10 cellular contexts compared by ENCODE assay signal in genomic region chr12:93127582-93128331, GRCh38.
DNase-seq lines count a peak whose midpoint lies in the region; ATAC-seq and TF ChIP-seq lines count a peak whose summit lies in the region.
"Had no signal": no experiment of that assay in that cellular context is flagged by ENCODE, and none has a peak within 500 bp of the region (broad histone marks: within the 10 kb centered on the region; RNA-seq: fewer than 3 reads in every experiment).

No MANE protein-coding gene starts in this region.

- no peaks in the 10 kb centered on the region for H3K4me1 ChIP-seq in breast epithelium

- H3K27me3 ChIP-seq in breast epithelium: no peaks in the 10 kb centered on the region
- H3K27me3 ChIP-seq in CD4-positive, alpha-beta T cell (ENCODE audit: control insufficient read depth, insufficient read depth, low read length): no peaks in the 10 kb centered on the region

- no peaks in the 10 kb centered on the region for H3K9me3 Mint-ChIP-seq in activated naive CD4-positive, alpha-beta T cell treated with anti-CD3 and anti-CD28 coated beads for 36 hours
- H3K9me3 Mint-ChIP-seq in CD4-positive, alpha-beta T cell: no peaks in the 10 kb centered on the region
- H3K9me3 Mint-ChIP-seq: CD8-positive, alpha-beta memory T cell had no signal

- H3K27ac Mint-ChIP-seq in activated naive CD4-positive, alpha-beta T cell treated with anti-CD3 and anti-CD28 coated beads for 36 hours: no peak overlapping the region
- H3K27ac Mint-ChIP-seq in CD4-positive, alpha-beta T cell: no peak overlapping the region
- H3K27ac Mint-ChIP-seq: CD8-positive, alpha-beta memory T cell had no signal

- no peaks in the 10 kb centered on the region for H3K36me3 ChIP-seq in breast epithelium

- DNase-seq in ACHN (peak; percentile 55), NCI-H1105 (lab: John Stamatoyannopoulos, UW) (peak; percentile 94), breast epithelium (ENCODE audit: low spot score in 2 of 2) (peak in 1 of 2 donors; percentile 88), medulla oblongata (ENCODE audit: extremely low spot score) (peak; percentile 14), posterior cingulate gyrus (no peak)
- DNase-seq in activated naive CD4-positive, alpha-beta T cell treated with anti-CD3 and anti-CD28 coated beads for 36 hours: no peak
- DNase-seq in CD4-positive, alpha-beta T cell: no peak
- DNase-seq: activated effector memory CD4-positive, alpha-beta T cell treated with anti-CD3 and anti-CD28 coated beads, Interleukin-2, amount 50 U/mL, for 16 hours; CD8-positive, alpha-beta memory T cell had no signal

- H3K27ac ChIP-seq in breast epithelium: peak overlapping the region; percentile 76 to 78
- no peak overlapping the region for H3K27ac ChIP-seq in CD4-positive, alpha-beta T cell (ENCODE audit: low read depth, low read length)

- H3K4me1 Mint-ChIP-seq in activated naive CD4-positive, alpha-beta T cell treated with anti-CD3 and anti-CD28 coated beads for 36 hours (ENCODE audit: low read depth): no peaks in the 10 kb centered on the region
- H3K4me1 Mint-ChIP-seq in CD4-positive, alpha-beta T cell (ENCODE audit: low read depth): no peaks in the 10 kb centered on the region
- H3K4me1 Mint-ChIP-seq: CD8-positive, alpha-beta memory T cell had no signal

- no peak for TF ChIP-seq POLR2A in breast epithelium (IDR thresholded peaks at IDR 0.05)

- H3K9me3 ChIP-seq in breast epithelium: no peaks in the 10 kb centered on the region
- no peaks in the 10 kb centered on the region for H3K9me3 ChIP-seq in CD4-positive, alpha-beta T cell (ENCODE audit: control insufficient read depth, low read length)

- peak overlapping the region in 2 of 3 donors; percentile 12 to 42 for H3K4me3 ChIP-seq in breast epithelium

- CTCF ChIA-PET in activated naive CD4-positive, alpha-beta T cell treated with anti-CD3 and anti-CD28 coated beads for 36 hours (lab: Charles Lee): interaction anchor here (0.9 kb wide), 1 partner anchor 28 kb away, joined by 3 read pairs; no protein-coding TSS in a partner anchor
- CTCF ChIA-PET in CD4-positive, alpha-beta T cell (lab: Charles Lee): no interaction called here

- no peak for ATAC-seq in GM21619 (IDR thresholded peaks at IDR 0.05; ENCODE audit: unreplicated experiment)
- no peak for ATAC-seq in CD4-positive, alpha-beta T cell (ENCODE audit: poor library complexity)

- no peaks in the 10 kb centered on the region for H3K27me3 Mint-ChIP-seq in activated naive CD4-positive, alpha-beta T cell treated with anti-CD3 and anti-CD28 coated beads for 36 hours (ENCODE audit: low read depth)
- no peaks in the 10 kb centered on the region for H3K27me3 Mint-ChIP-seq in CD4-positive, alpha-beta T cell
- H3K27me3 Mint-ChIP-seq: CD8-positive, alpha-beta memory T cell had no signal

- no peaks in the 10 kb centered on the region for H3K36me3 Mint-ChIP-seq in activated naive CD4-positive, alpha-beta T cell treated with anti-CD3 and anti-CD28 coated beads for 36 hours (ENCODE audit: low read depth)
- H3K36me3 Mint-ChIP-seq in CD4-positive, alpha-beta T cell (ENCODE audit: low read depth): no peaks in the 10 kb centered on the region
- H3K36me3 Mint-ChIP-seq: CD8-positive, alpha-beta memory T cell had no signal

- in situ Hi-C loops in ACHN (cut with HindIII; ENCODE audit: low pct_ligation_motif_present, low pct_unique_long_range_greater_than_20kb, low sequenced_read_pairs): no loop called here

- TF ChIP-seq CTCF in breast epithelium (IDR thresholded peaks at IDR 0.05): peak in 2 of 3 donors; percentile 62 to 66
- TF ChIP-seq CTCF in CD4-positive, alpha-beta T cell (IDR thresholded peaks at IDR 0.05): no peak

- POLR2A ChIA-PET in CD4-positive, alpha-beta T cell (lab: Charles Lee): no interaction called here

- no peak overlapping the region for H3K4me3 Mint-ChIP-seq in activated naive CD4-positive, alpha-beta T cell treated with anti-CD3 and anti-CD28 coated beads for 36 hours
- no peak overlapping the region for H3K4me3 Mint-ChIP-seq in CD4-positive, alpha-beta T cell
- H3K4me3 Mint-ChIP-seq: CD8-positive, alpha-beta memory T cell had no signal

- intact Hi-C loops in breast epithelium (cut with DNase I; ENCODE audit: low total_unique reads): no loop called here
- intact Hi-C loops in posterior cingulate gyrus (cut with DNase I): no loop called here
- intact Hi-C loops in activated naive CD4-positive, alpha-beta T cell treated with anti-CD3 and anti-CD28 coated beads for 36 hours (cut with micrococcal nuclease): no loop called here
- intact Hi-C loops in CD4-positive, alpha-beta T cell (cut with DNase I, micrococcal nuclease): no loop called here

Comparison
In these comparisons a context has a peak if more than half of its experiments do, and no peak if none do; other contexts are left out.
1. DNase-seq: peak in ACHN (single experiment), NCI-H1105 (single experiment) and medulla oblongata (single experiment); none in posterior cingulate gyrus (0 of 10), activated naive CD4-positive, alpha-beta T cell treated with anti-CD3 and anti-CD28 coated beads for 36 hours (single experiment) and CD4-positive, alpha-beta T cell (0 of 10).